In the genomic region with DNA sequence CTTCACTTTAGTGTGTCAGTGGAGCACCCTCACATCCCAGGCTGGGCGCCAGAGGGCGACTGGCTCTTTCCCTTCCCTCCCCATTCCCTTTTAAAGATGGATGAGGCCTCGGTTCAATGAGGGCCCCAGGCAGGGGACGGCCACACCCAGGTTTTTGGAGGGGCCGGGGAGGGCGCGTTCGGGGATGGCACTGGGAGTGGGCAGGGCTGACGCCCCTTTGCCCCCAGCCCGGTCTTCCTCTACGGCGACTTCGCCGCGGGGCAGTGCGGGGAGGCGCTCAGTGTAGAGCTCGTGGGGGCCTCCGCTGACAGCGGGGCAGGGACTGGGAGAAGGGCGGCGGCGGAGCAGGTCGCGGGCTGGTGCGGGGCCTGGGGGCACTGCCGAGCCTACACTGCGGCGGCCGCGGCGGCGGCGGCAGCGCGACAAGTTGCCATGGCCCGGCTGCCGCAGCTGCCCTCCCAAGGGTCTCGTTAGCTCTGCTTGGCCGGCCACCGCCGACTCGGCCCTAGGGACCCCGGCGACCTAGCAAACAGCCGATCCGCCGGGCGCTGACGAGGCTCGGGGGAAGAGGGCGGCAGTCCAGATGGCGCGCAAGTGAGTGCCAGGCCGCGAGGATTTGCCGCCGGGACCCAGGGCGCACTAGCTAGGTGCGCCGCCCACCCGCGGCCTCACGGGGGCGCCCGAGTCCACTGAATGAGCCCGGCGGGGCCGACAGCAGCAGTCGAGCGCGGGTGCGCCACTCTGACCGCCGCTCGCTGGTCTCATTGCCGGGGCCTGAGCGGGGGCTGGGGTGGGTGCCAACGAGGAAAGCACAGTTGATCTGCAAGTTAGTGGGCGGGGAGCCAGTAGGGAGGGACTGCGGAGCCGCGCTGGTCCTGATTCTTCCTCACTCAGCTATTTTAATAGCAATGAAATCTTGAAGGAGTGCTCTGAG, we compare ENCODE assay signal across 8 cellular contexts.
DNase-seq lines count a peak whose midpoint lies in the region; TF ChIP-seq lines count a peak whose summit lies in the region.

No MANE protein-coding gene starts in this region.

- no peaks in the 10 kb centered on the region for H3K79me2 ChIP-seq in Loucy (ENCODE audit: insufficient read depth, low read length)

- no peaks in the 10 kb centered on the region for H3K36me3 Mint-ChIP-seq in activated naive CD4-positive, alpha-beta T cell treated with anti-CD3 and anti-CD28 coated beads, Interleukin-2, amount 10 ng/mL, durations not matched to agents 7 days and 5 days

- no peaks in the 10 kb centered on the region for H3K9me3 ChIP-seq in HAP-1
- H3K9me3 ChIP-seq in Loucy (ENCODE audit: insufficient read depth, low read depth, low read length): no peaks in the 10 kb centered on the region

- peak; percentile 79 for TF ChIP-seq CTCF in Loucy (conservative IDR thresholded peaks at IDR 0.05; ENCODE audit: low read length)

- peaks cover 26% of the 10 kb centered on the region for H3K4me1 Mint-ChIP-seq in activated naive CD4-positive, alpha-beta T cell treated with anti-CD3 and anti-CD28 coated beads, Interleukin-2, amount 10 ng/mL, durations not matched to agents 7 days and 5 days

- H3K9ac ChIP-seq in Loucy (ENCODE audit: low read depth, low read length, poor library complexity, severe bottlenecking): peak overlapping the region; percentile 66

- no peaks in the 10 kb centered on the region for H4K20me1 ChIP-seq in Loucy (ENCODE audit: insufficient read depth, low read length, poor library complexity, severe bottlenecking)

- no peaks in the 10 kb centered on the region for H3K27me3 ChIP-seq in HAP-1 (ENCODE audit: low read depth)
- no peaks in the 10 kb centered on the region for H3K27me3 ChIP-seq in Loucy (ENCODE audit: insufficient read depth, low read length, poor library complexity, severe bottlenecking)

- no peaks in the 10 kb centered on the region; the same call in 1 of the 2 replicates for H3K4me1 ChIP-seq in HAP-1
- H3K4me1 ChIP-seq in Loucy (ENCODE audit: insufficient read depth, low read length, poor library complexity, severe bottlenecking): peaks cover 11% of the 10 kb centered on the region

- H3K27ac Mint-ChIP-seq in activated naive CD4-positive, alpha-beta T cell treated with anti-CD3 and anti-CD28 coated beads, Interleukin-2, amount 10 ng/mL, durations not matched to agents 7 days and 5 days: no peak overlapping the region

- H2AFZ ChIP-seq in Loucy (ENCODE audit: low read length): peak overlapping the region; percentile 90

- no peaks in the 10 kb centered on the region for H3K36me3 ChIP-seq in HAP-1 (replicated peaks)
- H3K36me3 ChIP-seq in Loucy (ENCODE audit: insufficient read depth, low read length): no peaks in the 10 kb centered on the region

- H3K9me2 ChIP-seq in Loucy (replicated peaks; ENCODE audit: low read depth, low read length): no peaks in the 10 kb centered on the region

- H3K9me3 Mint-ChIP-seq in activated naive CD4-positive, alpha-beta T cell treated with anti-CD3 and anti-CD28 coated beads, Interleukin-2, amount 10 ng/mL, durations not matched to agents 7 days and 5 days: no peaks in the 10 kb centered on the region

- H3K27ac ChIP-seq in substantia nigra (ENCODE audit: low read depth, low read length, poor library complexity, severe bottlenecking): no peak overlapping the region

- in situ Hi-C loops in HAP-1 (cut with MboI; ENCODE audit: low sequenced_read_pairs): loop anchor here (10.0 kb wide), 1 partner anchor 357 kb away; the partner anchor contains the start of gene OR52M1

- H3K27me3 Mint-ChIP-seq in activated naive CD4-positive, alpha-beta T cell treated with anti-CD3 and anti-CD28 coated beads, Interleukin-2, amount 10 ng/mL, durations not matched to agents 7 days and 5 days: peaks cover 19% of the 10 kb centered on the region

- CTCF ChIA-PET in activated naive CD4-positive, alpha-beta T cell treated with anti-CD3 and anti-CD28 coated beads, Interleukin-2, amount 10 ng/mL, durations not matched to agents 7 days and 5 days (lab: Charles Lee): interaction anchor here (0.8 to 7.4 kb wide), 28 partner anchors 9 to 449 kb away, joined by 3 to 124 read pairs (median 4); partner anchors contain the start of genes OR52M1 and TRIM21

- no peaks in the 10 kb centered on the region for H3F3A ChIP-seq in Loucy (ENCODE audit: low read depth)

- peak overlapping the region; percentile 45 for H3K4me3 ChIP-seq in HAP-1
- peak overlapping the region; percentile 72 for H3K4me3 ChIP-seq in Loucy (ENCODE audit: low read length, poor library complexity, severe bottlenecking)

- peak overlapping the region; percentile 77 for H3K4me3 Mint-ChIP-seq in activated naive CD4-positive, alpha-beta T cell treated with anti-CD3 and anti-CD28 coated beads, Interleukin-2, amount 10 ng/mL, durations not matched to agents 7 days and 5 days

- peak; percentile 3 for DNase-seq in GF-D8 (lab: John Stamatoyannopoulos, UW)
- DNase-seq in HAP-1 (ENCODE audit: low spot score in 2 of 2): peak; percentile 81 to 92
- peak; percentile 63 for DNase-seq in SK-N-DZ (ENCODE audit: low spot score)
- peak; percentile 87 for DNase-seq in activated naive CD4-positive, alpha-beta T cell treated with anti-CD3 and anti-CD28 coated beads, Interleukin-2, amount 10 ng/mL, durations not matched to agents 7 days and 5 days
- DNase-seq in glomerular endothelial cell (ENCODE audit: extremely low read depth, low read depth, low spot score): peak; percentile 12
- DNase-seq in nucleus accumbens (lab: John Stamatoyannopoulos, UW): peak in 53 of 56 donors; percentile 36 to 94 (median 80)
- peak in 48 of 49 donors; percentile 44 to 97 (median 82) for DNase-seq in substantia nigra (lab: John Stamatoyannopoulos, UW)

- peak overlapping the region; percentile 64 for H3K4me2 ChIP-seq in Loucy (ENCODE audit: low read depth, low read length, poor library complexity, severe bottlenecking)

Comparison
In these comparisons a context has a peak if more than half of its experiments do, and no peak if none do; other contexts are left out.
1. DNase-seq: peak in every context shown above with its lines; median percentile 87 in activated naive CD4-positive, alpha-beta T cell treated with anti-CD3 and anti-CD28 coated beads, Interleukin-2, amount 10 ng/mL, durations not matched to agents 7 days and 5 days; 86 in HAP-1; 82 in substantia nigra; 80 in nucleus accumbens; 63 in SK-N-DZ; 12 in glomerular endothelial cell; 3 in GF-D8.